ENCODE assay signal across 8 cellular contexts in genomic region chr5:72555871-72556270, GRCh38. TPM values are rescaled to one million over a fixed set of nuclear protein-coding genes. Genes with fewer than 3 reads are reported as not detected.
DNase-seq lines count a peak whose midpoint lies in the region; ATAC-seq and TF ChIP-seq lines count a peak whose summit lies in the region.

No MANE protein-coding gene starts in this region.

- H3K9me3 ChIP-seq in OCI-LY3 (ENCODE audit: insufficient read depth, low read length) (no peaks in the 10 kb centered on the region), skeletal muscle tissue (ENCODE audit: control insufficient read depth in 3 of 3, low read length in 3 of 3) (no peaks in the 10 kb centered on the region)

- H3K9ac ChIP-seq in OCI-LY3 (ENCODE audit: low read length) = peak overlapping the region; percentile 67
- peak overlapping the region in 2 of 3 donors; percentile 38 to 87 for H3K9ac ChIP-seq in skeletal muscle tissue (ENCODE audit: low read depth in 1 of 3, low read length in 3 of 3)

- no peaks in the 10 kb centered on the region for H3K27me3 ChIP-seq in OCI-LY3 (ENCODE audit: low read depth, low read length)
- H3K27me3 ChIP-seq in skeletal muscle tissue (ENCODE audit: control insufficient read depth in 3 of 3, insufficient read depth in 3 of 3, low read length in 3 of 3) = no peaks in the 10 kb centered on the region

- H4K20me1 ChIP-seq in OCI-LY3 (ENCODE audit: insufficient read depth, low read length) = no peaks in the 10 kb centered on the region

- no peak overlapping the region for H3K27ac ChIP-seq in OCI-LY3 (ENCODE audit: low read length)
- peak overlapping the region; percentile 77 for H3K27ac ChIP-seq in skeletal muscle tissue (ENCODE audit: low read depth, low read length)

- H3K4me1 ChIP-seq in OCI-LY3 (ENCODE audit: low read length) = peaks cover 30% of the 10 kb centered on the region
- peaks cover 18 to 30% (median 29%) of the 10 kb centered on the region in 3 donors for H3K4me1 ChIP-seq in skeletal muscle tissue (ENCODE audit: control insufficient read depth in 3 of 3, insufficient read depth in 3 of 3, low read length in 3 of 3)

- peak overlapping the region; percentile 90 for H2AFZ ChIP-seq in OCI-LY3 (ENCODE audit: low read depth, low read length)

- no peak for ATAC-seq in HG02970 (IDR thresholded peaks at IDR 0.05; ENCODE audit: low FRiP score, unreplicated experiment)
- no peak for ATAC-seq in GM21390 (IDR thresholded peaks at IDR 0.05; ENCODE audit: unreplicated experiment)

- DNase-seq in DMS153 (lab: John Stamatoyannopoulos, UW) (peak; percentile 14), DMS153 treated with DMSO at 0.1 percent for 48 hours (lab: John Stamatoyannopoulos, UW; ENCODE audit: unreplicated experiment) (no peak), fibroblast of mammary gland (ENCODE audit: low read depth) (peak; percentile 10), CD1c-positive myeloid dendritic cell (ENCODE audit: extremely low spot score) (no peak)

- peak overlapping the region; percentile 97 for H3K4me2 ChIP-seq in OCI-LY3 (ENCODE audit: low read length)

- H3K4me3 ChIP-seq in OCI-LY3 (ENCODE audit: low read length) (peak overlapping the region; percentile 78), fibroblast of mammary gland (ENCODE audit: control insufficient read depth, low read depth, low read length) (no peak overlapping the region), skeletal muscle tissue (ENCODE audit: low read length in 3 of 3) (peak overlapping the region in 1 of 3 donors; percentile 65)

- no peaks in the 10 kb centered on the region for H3K79me2 ChIP-seq in OCI-LY3 (ENCODE audit: low read length)

- H3K36me3 ChIP-seq in OCI-LY3 (replicated peaks; ENCODE audit: low read depth, low read length) = no peaks in the 10 kb centered on the region
- H3K36me3 ChIP-seq in skeletal muscle tissue (ENCODE audit: control insufficient read depth in 3 of 3, insufficient read depth in 3 of 3, low read length in 3 of 3) = no peaks in the 10 kb centered on the region

- TF ChIP-seq CTCF in OCI-LY3 (IDR thresholded peaks at IDR 0.05; ENCODE audit: low read depth, low read length) (no peak), fibroblast of mammary gland (conservative IDR thresholded peaks at IDR 0.05; ENCODE audit: control insufficient read depth, insufficient read depth, low read depth, low read length) (no peak)

RNA-seq across cellular contexts. Expression of gene ZNF366, which starts 48.7 kb away (rescaled TPM):
- 1.6 TPM for total RNA-seq in skeletal muscle tissue

Comparison
In these comparisons a context has a peak if more than half of its experiments do, and no peak if none do; other contexts are left out.
1. DNase-seq: peak in DMS153 (single experiment) and fibroblast of mammary gland (single experiment); none in DMS153 treated with DMSO at 0.1 percent for 48 hours (single experiment) and CD1c-positive myeloid dendritic cell (single experiment).